3 cellular contexts compared by ENCODE assay signal in genomic region chr7:119028736-119029135, GRCh38.
"Had no signal": no experiment of that assay in that cellular context is flagged by ENCODE, and none has a peak within 500 bp of the region (broad histone marks: within the 10 kb centered on the region; RNA-seq: fewer than 3 reads in every experiment).

No MANE protein-coding gene starts in this region.

- ATAC-seq: GM12878 had no signal

- H3K4me3 ChIP-seq: GM12878 had no signal

- DNase-seq: GDM1, GF-D8 had no signal
